In genomic region chr2:218858671-218859555, GRCh38 we compare ENCODE assay signal across 2 cellular contexts.
A peak's percentile ranks its signal among the peaks of the same experiment; 100 is the strongest.
TF ChIP-seq lines count a peak whose summit lies in the region.

No MANE protein-coding gene starts in this region.

TF ChIP-seq in HEK293, 187 proteins besides CTCF, POLR2A, EP300 and RAD21:
- TF ChIP-seq GLIS2 (tag by site-specific recombination; IDR thresholded peaks at IDR 0.05) (peak; percentile 37; the same call in 1 of the 2 replicates), ZNF76 (tag by site-specific recombination; IDR thresholded peaks at IDR 0.05; ENCODE audit: borderline replicate concordance, low read depth) (peak; percentile 24; the same call in 1 of the 2 replicates), HOXD13 (CRISPR knock-in tag; IDR thresholded peaks at IDR 0.05; ENCODE audit: borderline replicate concordance) (no peak), ZNF544 (tag by site-specific recombination; IDR thresholded peaks at IDR 0.05) (no peak), ZNF426 (tag by site-specific recombination; IDR thresholded peaks at IDR 0.05) (no peak), ZNF398 (tag by site-specific recombination; IDR thresholded peaks at IDR 0.05) (peak; percentile 58), ZFP69B (tag by site-specific recombination; IDR thresholded peaks at IDR 0.05) (0 out of 2 replicates have a peak, but pooled peaks have one; percentile 33), ZIC2 (tag by site-specific recombination; IDR thresholded peaks at IDR 0.05) (peak; percentile 27; the same call in 1 of the 2 replicates), ZNF292 (tag by site-specific recombination; IDR thresholded peaks at IDR 0.05; ENCODE audit: borderline replicate concordance, low read depth) (no peak), GLIS1 (tag by site-specific recombination; IDR thresholded peaks at IDR 0.05) (0 out of 2 replicates have a peak, but pooled peaks have one; percentile 7), ZNF692 (tag by site-specific recombination; IDR thresholded peaks at IDR 0.05) (no peak), ZNF518A (tag by site-specific recombination; conservative IDR thresholded peaks at IDR 0.05; ENCODE audit: low read depth) (no peak)

TF ChIP-seq in H1, 55 proteins besides CTCF, POLR2A, EP300 and RAD21:
- TF ChIP-seq CHD2 (IDR thresholded peaks at IDR 0.05; ENCODE audit: low read length) (no peak), SP2 (IDR thresholded peaks at IDR 0.05; ENCODE audit: low read length) (no peak), HDAC2 (IDR thresholded peaks at IDR 0.05; ENCODE audit: borderline replicate concordance in 1 of 2, low read depth in 2 of 2, low read length in 2 of 2) (no peak), KDM4A (IDR thresholded peaks at IDR 0.05; ENCODE audit: low read depth, low read length, severe bottlenecking) (no peak), RFX5 (IDR thresholded peaks at IDR 0.05; ENCODE audit: borderline replicate concordance, low read depth, low read length) (no peak), CREB1 (IDR thresholded peaks at IDR 0.05) (no peak), ASH2L (IDR thresholded peaks at IDR 0.05; ENCODE audit: low read length) (peak; percentile 43), KDM1A (IDR thresholded peaks at IDR 0.05; ENCODE audit: borderline replicate concordance, low read length) (no peak), SUZ12 (IDR thresholded peaks at IDR 0.05; ENCODE audit: low read length) (peak; percentile 91), POLR2AphosphoS5 (IDR thresholded peaks at IDR 0.05; ENCODE audit: low read depth, low read length) (no peak), EZH2 (IDR thresholded peaks at IDR 0.05; ENCODE audit: low read depth, low read length, severe bottlenecking) (peak; percentile 95), JUN (IDR thresholded peaks at IDR 0.05; ENCODE audit: low read depth, low read length) (no peak), GABPA (IDR thresholded peaks at IDR 0.05; ENCODE audit: borderline replicate concordance, insufficient read depth, low read length) (no peak), RNF2 (IDR thresholded peaks at IDR 0.05; ENCODE audit: borderline replicate concordance, low read depth, low read length, missing control alignments, poor library complexity, severe bottlenecking) (peak; percentile 72)
